1 cellular context compared by ENCODE assay signal in the genomic region with DNA sequence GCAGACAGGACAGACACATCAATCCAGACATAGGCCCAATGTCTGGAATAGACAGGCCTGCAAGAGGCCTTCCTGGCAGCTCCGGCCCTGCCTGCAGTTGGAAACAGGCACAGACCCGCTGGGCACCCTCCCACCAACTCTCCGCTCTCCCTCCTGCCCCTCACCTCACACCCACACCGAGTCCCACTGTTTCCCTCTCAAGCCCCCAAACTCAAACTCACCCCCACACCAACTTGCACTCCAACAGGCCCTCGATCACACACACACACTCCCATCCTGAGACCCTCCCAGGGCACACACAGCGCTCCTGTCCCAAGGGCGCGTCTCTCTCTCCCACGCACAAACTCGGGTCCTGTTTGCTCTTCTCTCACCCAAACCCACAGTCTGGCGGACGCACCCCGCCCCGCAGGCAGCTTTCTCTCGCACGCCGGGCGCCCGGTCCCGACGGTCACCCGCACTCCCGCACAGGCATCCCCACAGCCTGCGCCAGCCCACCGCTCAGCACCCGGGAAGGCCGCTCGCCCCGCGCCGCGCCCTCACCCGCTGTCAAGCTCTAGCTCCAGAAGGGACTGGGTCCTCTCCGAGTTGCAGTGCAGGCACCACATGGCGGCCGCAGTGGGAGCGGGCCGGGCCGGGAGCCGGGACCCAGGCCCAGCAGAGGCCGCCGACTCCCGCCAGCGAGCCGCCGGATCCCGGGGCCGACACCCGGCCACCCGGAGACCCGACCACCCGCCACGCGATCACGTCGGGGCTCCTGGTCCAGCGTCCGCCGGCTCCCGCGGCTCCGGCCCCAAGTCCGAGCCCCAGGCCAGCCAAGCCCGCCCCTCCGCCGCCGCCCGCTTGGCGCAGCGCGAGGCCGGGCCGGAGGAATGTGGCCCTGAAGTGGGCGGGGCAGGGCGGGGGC.
TF ChIP-seq lines count a peak whose summit lies in the region.

No MANE protein-coding gene starts in this region.

TF ChIP-seq in HepG2, 621 proteins besides CTCF, POLR2A, EP300 and RAD21 (continued from another document and continues in another):
- TF ChIP-seq, protein P1, sequence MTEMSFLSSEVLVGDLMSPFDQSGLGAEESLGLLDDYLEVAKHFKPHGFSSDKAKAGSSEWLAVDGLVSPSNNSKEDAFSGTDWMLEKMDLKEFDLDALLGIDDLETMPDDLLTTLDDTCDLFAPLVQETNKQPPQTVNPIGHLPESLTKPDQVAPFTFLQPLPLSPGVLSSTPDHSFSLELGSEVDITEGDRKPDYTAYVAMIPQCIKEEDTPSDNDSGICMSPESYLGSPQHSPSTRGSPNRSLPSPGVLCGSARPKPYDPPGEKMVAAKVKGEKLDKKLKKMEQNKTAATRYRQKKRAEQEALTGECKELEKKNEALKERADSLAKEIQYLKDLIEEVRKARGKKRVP (CRISPR knock-in tag; IDR thresholded peaks at IDR 0.05), result no peak
- TF ChIP-seq, protein P2, sequence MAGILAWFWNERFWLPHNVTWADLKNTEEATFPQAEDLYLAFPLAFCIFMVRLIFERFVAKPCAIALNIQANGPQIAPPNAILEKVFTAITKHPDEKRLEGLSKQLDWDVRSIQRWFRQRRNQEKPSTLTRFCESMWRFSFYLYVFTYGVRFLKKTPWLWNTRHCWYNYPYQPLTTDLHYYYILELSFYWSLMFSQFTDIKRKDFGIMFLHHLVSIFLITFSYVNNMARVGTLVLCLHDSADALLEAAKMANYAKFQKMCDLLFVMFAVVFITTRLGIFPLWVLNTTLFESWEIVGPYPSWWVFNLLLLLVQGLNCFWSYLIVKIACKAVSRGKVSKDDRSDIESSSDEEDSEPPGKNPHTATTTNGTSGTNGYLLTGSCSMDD (CRISPR knock-in tag; IDR thresholded peaks at IDR 0.05), result 0 out of 2 replicates have a peak, but pooled peaks have one; percentile 10
- TF ChIP-seq ZNF160 (CRISPR knock-in tag; IDR thresholded peaks at IDR 0.05) (no peak), ZNF253 (CRISPR knock-in tag; IDR thresholded peaks at IDR 0.05; ENCODE audit: borderline replicate concordance) (no peak), ZNF10 (CRISPR knock-in tag; IDR thresholded peaks at IDR 0.05; ENCODE audit: borderline replicate concordance, low read depth) (no peak), RFX5 (IDR thresholded peaks at IDR 0.05; ENCODE audit: low read depth, low read length) (no peak), SP140L (CRISPR knock-in tag; IDR thresholded peaks at IDR 0.05; ENCODE audit: borderline replicate concordance) (no peak), ZFP36L2 (CRISPR knock-in tag; IDR thresholded peaks at IDR 0.05) (no peak), GATAD2A (CRISPR knock-in tag; IDR thresholded peaks at IDR 0.05) (no peak), MAFF (IDR thresholded peaks at IDR 0.05; ENCODE audit: low read depth, low read length) (no peak), MAF1 (CRISPR knock-in tag; IDR thresholded peaks at IDR 0.05; ENCODE audit: borderline replicate concordance) (no peak), MBD4 (IDR thresholded peaks at IDR 0.05; ENCODE audit: borderline replicate concordance, low read length) (no peak), ATF7 (IDR thresholded peaks at IDR 0.05) (no peak), ATF7 (CRISPR knock-in tag; IDR thresholded peaks at IDR 0.05) (peak; percentile 78; the same call in 1 of the 2 replicates), ATAD3A (CRISPR knock-in tag; IDR thresholded peaks at IDR 0.05) (no peak), ZNF143 (CRISPR knock-in tag; IDR thresholded peaks at IDR 0.05) (0 out of 2 replicates have a peak, but pooled peaks have one; percentile 27), ZNF883 (CRISPR knock-in tag; IDR thresholded peaks at IDR 0.05; ENCODE audit: not compliant biosample characterization) (peak; percentile 5), MIER3 (CRISPR knock-in tag; IDR thresholded peaks at IDR 0.05; ENCODE audit: borderline replicate concordance) (no peak)
- TF ChIP-seq, protein P3, sequence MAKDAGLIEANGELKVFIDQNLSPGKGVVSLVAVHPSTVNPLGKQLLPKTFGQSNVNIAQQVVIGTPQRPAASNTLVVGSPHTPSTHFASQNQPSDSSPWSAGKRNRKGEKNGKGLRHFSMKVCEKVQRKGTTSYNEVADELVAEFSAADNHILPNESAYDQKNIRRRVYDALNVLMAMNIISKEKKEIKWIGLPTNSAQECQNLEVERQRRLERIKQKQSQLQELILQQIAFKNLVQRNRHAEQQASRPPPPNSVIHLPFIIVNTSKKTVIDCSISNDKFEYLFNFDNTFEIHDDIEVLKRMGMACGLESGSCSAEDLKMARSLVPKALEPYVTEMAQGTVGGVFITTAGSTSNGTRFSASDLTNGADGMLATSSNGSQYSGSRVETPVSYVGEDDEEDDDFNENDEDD (CRISPR knock-in tag; IDR thresholded peaks at IDR 0.05; ENCODE audit: borderline replicate concordance), result no peak
- TF ChIP-seq, protein P4, sequence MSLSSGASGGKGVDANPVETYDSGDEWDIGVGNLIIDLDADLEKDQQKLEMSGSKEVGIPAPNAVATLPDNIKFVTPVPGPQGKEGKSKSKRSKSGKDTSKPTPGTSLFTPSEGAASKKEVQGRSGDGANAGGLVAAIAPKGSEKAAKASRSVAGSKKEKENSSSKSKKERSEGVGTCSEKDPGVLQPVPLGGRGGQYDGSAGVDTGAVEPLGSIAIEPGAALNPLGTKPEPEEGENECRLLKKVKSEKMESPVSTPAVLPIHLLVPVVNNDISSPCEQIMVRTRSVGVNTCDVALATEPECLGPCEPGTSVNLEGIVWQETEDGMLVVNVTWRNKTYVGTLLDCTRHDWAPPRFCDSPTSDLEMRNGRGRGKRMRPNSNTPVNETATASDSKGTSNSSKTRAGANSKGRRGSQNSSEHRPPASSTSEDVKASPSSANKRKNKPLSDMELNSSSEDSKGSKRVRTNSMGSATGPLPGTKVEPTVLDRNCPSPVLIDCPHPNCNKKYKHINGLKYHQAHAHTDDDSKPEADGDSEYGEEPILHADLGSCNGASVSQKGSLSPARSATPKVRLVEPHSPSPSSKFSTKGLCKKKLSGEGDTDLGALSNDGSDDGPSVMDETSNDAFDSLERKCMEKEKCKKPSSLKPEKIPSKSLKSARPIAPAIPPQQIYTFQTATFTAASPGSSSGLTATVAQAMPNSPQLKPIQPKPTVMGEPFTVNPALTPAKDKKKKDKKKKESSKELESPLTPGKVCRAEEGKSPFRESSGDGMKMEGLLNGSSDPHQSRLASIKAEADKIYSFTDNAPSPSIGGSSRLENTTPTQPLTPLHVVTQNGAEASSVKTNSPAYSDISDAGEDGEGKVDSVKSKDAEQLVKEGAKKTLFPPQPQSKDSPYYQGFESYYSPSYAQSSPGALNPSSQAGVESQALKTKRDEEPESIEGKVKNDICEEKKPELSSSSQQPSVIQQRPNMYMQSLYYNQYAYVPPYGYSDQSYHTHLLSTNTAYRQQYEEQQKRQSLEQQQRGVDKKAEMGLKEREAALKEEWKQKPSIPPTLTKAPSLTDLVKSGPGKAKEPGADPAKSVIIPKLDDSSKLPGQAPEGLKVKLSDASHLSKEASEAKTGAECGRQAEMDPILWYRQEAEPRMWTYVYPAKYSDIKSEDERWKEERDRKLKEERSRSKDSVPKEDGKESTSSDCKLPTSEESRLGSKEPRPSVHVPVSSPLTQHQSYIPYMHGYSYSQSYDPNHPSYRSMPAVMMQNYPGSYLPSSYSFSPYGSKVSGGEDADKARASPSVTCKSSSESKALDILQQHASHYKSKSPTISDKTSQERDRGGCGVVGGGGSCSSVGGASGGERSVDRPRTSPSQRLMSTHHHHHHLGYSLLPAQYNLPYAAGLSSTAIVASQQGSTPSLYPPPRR (CRISPR knock-in tag; IDR thresholded peaks at IDR 0.05; ENCODE audit: borderline replicate concordance), result no peak
- TF ChIP-seq, protein P5, sequence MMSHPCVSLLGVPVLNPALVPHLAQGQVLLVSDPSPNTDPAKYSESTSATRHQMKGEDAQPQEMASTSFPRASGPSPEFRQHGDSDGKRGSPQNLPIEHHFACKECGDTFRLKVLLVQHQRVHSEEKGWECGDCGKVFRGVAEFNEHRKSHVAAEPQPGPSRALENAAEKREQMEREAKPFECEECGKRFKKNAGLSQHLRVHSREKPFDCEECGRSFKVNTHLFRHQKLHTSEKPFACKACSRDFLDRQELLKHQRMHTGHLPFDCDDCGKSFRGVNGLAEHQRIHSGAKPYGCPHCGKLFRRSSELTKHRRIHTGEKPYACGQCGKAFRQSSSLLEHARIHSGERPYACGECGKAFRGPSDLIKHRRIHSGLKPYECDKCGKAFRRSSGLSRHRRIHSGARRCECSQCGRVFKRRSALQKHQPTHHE (CRISPR knock-in tag; IDR thresholded peaks at IDR 0.05; ENCODE audit: borderline replicate concordance), result no peak
- TF ChIP-seq, protein P6, sequence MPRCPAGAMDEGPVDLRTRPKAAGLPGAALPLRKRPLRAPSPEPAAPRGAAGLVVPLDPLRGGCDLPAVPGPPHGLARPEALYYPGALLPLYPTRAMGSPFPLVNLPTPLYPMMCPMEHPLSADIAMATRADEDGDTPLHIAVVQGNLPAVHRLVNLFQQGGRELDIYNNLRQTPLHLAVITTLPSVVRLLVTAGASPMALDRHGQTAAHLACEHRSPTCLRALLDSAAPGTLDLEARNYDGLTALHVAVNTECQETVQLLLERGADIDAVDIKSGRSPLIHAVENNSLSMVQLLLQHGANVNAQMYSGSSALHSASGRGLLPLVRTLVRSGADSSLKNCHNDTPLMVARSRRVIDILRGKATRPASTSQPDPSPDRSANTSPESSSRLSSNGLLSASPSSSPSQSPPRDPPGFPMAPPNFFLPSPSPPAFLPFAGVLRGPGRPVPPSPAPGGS (CRISPR knock-in tag; IDR thresholded peaks at IDR 0.05), result 0 out of 2 replicates have a peak, but pooled peaks have one; percentile 22
- TF ChIP-seq, protein P7, sequence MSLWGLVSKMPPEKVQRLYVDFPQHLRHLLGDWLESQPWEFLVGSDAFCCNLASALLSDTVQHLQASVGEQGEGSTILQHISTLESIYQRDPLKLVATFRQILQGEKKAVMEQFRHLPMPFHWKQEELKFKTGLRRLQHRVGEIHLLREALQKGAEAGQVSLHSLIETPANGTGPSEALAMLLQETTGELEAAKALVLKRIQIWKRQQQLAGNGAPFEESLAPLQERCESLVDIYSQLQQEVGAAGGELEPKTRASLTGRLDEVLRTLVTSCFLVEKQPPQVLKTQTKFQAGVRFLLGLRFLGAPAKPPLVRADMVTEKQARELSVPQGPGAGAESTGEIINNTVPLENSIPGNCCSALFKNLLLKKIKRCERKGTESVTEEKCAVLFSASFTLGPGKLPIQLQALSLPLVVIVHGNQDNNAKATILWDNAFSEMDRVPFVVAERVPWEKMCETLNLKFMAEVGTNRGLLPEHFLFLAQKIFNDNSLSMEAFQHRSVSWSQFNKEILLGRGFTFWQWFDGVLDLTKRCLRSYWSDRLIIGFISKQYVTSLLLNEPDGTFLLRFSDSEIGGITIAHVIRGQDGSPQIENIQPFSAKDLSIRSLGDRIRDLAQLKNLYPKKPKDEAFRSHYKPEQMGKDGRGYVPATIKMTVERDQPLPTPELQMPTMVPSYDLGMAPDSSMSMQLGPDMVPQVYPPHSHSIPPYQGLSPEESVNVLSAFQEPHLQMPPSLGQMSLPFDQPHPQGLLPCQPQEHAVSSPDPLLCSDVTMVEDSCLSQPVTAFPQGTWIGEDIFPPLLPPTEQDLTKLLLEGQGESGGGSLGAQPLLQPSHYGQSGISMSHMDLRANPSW (CRISPR knock-in tag; IDR thresholded peaks at IDR 0.05; ENCODE audit: borderline replicate concordance), result no peak
- TF ChIP-seq, protein P8, sequence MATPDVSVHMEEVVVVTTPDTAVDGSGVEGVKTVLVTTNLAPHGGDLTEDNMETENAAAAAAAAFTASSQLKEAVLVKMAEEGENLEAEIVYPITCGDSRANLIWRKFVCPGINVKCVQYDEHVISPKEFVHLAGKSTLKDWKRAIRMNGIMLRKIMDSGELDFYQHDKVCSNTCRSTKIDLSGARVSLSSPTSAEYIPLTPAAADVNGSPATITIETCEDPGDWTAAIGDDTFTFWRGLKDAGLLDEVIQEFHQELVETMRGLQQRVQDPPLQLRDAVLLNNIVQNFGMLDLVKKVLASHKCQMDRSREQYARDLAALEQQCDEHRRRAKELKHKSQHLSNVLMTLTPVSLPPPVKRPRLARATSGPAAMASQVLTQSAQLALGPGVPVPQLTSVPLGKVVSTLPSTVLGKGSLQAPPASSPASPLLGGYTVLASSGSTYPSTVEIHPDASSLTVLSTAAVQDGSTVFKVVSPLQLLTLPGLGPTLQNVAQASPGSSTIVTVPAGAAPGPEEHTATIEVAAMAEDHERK (CRISPR knock-in tag; IDR thresholded peaks at IDR 0.05; ENCODE audit: low read depth), result no peak
- TF ChIP-seq, protein P9, sequence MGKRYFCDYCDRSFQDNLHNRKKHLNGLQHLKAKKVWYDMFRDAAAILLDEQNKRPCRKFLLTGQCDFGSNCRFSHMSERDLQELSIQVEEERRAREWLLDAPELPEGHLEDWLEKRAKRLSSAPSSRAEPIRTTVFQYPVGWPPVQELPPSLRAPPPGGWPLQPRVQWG (CRISPR knock-in tag; IDR thresholded peaks at IDR 0.05; ENCODE audit: borderline replicate concordance, low read depth), result no peak
- TF ChIP-seq, protein P10, sequence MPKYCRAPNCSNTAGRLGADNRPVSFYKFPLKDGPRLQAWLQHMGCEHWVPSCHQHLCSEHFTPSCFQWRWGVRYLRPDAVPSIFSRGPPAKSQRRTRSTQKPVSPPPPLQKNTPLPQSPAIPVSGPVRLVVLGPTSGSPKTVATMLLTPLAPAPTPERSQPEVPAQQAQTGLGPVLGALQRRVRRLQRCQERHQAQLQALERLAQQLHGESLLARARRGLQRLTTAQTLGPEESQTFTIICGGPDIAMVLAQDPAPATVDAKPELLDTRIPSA (CRISPR knock-in tag; IDR thresholded peaks at IDR 0.05; ENCODE audit: borderline replicate concordance), result peak; percentile 83; the same call in 1 of the 2 replicates
- TF ChIP-seq, protein P11, sequence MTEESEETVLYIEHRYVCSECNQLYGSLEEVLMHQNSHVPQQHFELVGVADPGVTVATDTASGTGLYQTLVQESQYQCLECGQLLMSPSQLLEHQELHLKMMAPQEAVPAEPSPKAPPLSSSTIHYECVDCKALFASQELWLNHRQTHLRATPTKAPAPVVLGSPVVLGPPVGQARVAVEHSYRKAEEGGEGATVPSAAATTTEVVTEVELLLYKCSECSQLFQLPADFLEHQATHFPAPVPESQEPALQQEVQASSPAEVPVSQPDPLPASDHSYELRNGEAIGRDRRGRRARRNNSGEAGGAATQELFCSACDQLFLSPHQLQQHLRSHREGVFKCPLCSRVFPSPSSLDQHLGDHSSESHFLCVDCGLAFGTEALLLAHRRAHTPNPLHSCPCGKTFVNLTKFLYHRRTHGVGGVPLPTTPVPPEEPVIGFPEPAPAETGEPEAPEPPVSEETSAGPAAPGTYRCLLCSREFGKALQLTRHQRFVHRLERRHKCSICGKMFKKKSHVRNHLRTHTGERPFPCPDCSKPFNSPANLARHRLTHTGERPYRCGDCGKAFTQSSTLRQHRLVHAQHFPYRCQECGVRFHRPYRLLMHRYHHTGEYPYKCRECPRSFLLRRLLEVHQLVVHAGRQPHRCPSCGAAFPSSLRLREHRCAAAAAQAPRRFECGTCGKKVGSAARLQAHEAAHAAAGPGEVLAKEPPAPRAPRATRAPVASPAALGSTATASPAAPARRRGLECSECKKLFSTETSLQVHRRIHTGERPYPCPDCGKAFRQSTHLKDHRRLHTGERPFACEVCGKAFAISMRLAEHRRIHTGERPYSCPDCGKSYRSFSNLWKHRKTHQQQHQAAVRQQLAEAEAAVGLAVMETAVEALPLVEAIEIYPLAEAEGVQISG (CRISPR knock-in tag; IDR thresholded peaks at IDR 0.05), result no peak; the same call in 1 of the 2 replicates
